In the genomic region with DNA sequence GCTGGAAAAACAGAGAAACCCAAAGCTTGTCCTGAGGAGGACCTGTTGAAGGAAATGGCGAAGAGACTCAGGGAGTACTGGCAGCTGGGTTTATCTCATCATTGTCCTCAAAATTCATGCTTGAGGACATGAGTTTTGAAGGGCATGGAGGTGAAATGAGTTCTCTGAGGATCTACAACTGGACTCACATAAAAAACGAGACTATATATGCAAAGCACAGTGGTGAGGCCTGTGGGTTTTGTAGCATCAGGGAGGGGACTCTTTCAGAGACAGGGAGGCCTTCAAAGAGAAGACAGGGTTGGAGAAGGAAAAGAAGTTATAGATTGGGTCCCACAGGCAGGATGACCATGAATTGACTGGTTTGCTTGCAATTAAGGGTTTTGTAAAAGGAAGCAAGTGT, we compare ENCODE assay signal across 29 cellular contexts.
A peak's percentile ranks its signal among the peaks of the same experiment; 100 is the strongest.
DNase-seq lines count a peak whose midpoint lies in the region; ATAC-seq, FAIRE-seq and TF ChIP-seq lines count a peak whose summit lies in the region.
"Had no signal": no experiment of that assay in that cellular context is flagged by ENCODE, and none has a peak within 500 bp of the region (broad histone marks: within the 10 kb centered on the region; RNA-seq: fewer than 3 reads in every experiment).

No MANE protein-coding gene starts in this region.

- H3K4me3 ChIP-seq in GM12865 (ENCODE audit: low read depth, low read length) (no peak overlapping the region), dorsolateral prefrontal cortex (no peak overlapping the region)
- H3K4me3 ChIP-seq: GM23338 had no signal

- DNase-seq in GM12865 (ENCODE audit: low read depth) = peak; percentile 48
- no peak for DNase-seq in GM19239 (ENCODE audit: insufficient read length, low spot score)
- no peak for DNase-seq in dorsolateral prefrontal cortex
- DNase-seq in epidermal melanocyte (ENCODE audit: insufficient read length, low spot score) = no peak
- DNase-seq in EL = no peak
- no peak for DNase-seq in activated CD4-positive, alpha-beta T cell treated with anti-CD3 and anti-CD28 coated beads, Interleukin-2, amount 50 U/mL, for 48 hours
- DNase-seq: 8988T; ACHN; BE2C; CD8-positive, alpha-beta memory T cell; DMS 273 treated with DMSO at 0.1 percent for 48 hours; DMS79; GF-D8; HFFc6; NCI-H1092; NCI-H1417 treated with DMSO at 0.1 percent for 48 hours; NCI-H187; NCI-H2081 treated with DMSO at 0.1 percent for 48 hours; NCI-H2171 treated with DMSO at 0.1 percent for 48 hours; NCI-H345; NCI-H510A treated with DMSO at 0.1 percent for 48 hours; PC-3; SK-N-SH; T-helper 2 cell had no signal

- H3K27me3 ChIP-seq in dorsolateral prefrontal cortex = no peaks in the 10 kb centered on the region
- H3K27me3 ChIP-seq: BE2C had no signal

- peak overlapping the region in 44 of 59 donors; percentile 0 to 84 (median 55) for H3K27ac ChIP-seq in dorsolateral prefrontal cortex
- H3K27ac ChIP-seq: HL-60, KMS-11 had no signal

- intact Hi-C loops in dorsolateral prefrontal cortex (cut with DNase I) = loop anchor here in 1 of 2 donors (5.0 kb wide), 1 partner anchor 77 kb away; no protein-coding TSS in a partner anchor

- TF ChIP-seq CTCF in GM12865 (IDR thresholded peaks at IDR 0.05; ENCODE audit: insufficient read depth, low read depth, low read length, missing control alignments) (no peak), dorsolateral prefrontal cortex (IDR thresholded peaks at IDR 0.05 in 54 of 56, conservative IDR thresholded peaks at IDR 0.05 in 2 of 56; ENCODE audit: low read depth in 1 of 56, partially characterized antibody in 56 of 56) (no peak)

- ATAC-seq in HG02852 (IDR thresholded peaks at IDR 0.05; ENCODE audit: unreplicated experiment) (peak; percentile 65), HG03520 (IDR thresholded peaks at IDR 0.05; ENCODE audit: unreplicated experiment) (no peak)
- ATAC-seq: PC-3 had no signal

- peak; percentile 64 for FAIRE-seq in GM19239 (lab: Jason Lieb, UNC)
